ENCODE assay signal across 14 cellular contexts in genomic region chr13:46168818-46169217, GRCh38. TPM values are rescaled to one million over a fixed set of nuclear protein-coding genes. Genes with fewer than 3 reads are reported as not detected.
A peak's percentile ranks its signal among the peaks of the same experiment; 100 is the strongest.
DNase-seq lines count a peak whose midpoint lies in the region; ATAC-seq, FAIRE-seq and TF ChIP-seq lines count a peak whose summit lies in the region.
"Had no signal": no experiment of that assay in that cellular context is flagged by ENCODE, and none has a peak within 500 bp of the region (broad histone marks: within the 10 kb centered on the region; RNA-seq: fewer than 3 reads in every experiment).

No MANE protein-coding gene starts in this region.

- no peaks in the 10 kb centered on the region for H3K9me3 ChIP-seq in CD4-positive, alpha-beta memory T cell (ENCODE audit: control insufficient read depth in 1 of 2, low read length in 2 of 2)
- H3K9me3 ChIP-seq in T-helper 17 cell (ENCODE audit: control insufficient read depth, low read length, poor library complexity, severe bottlenecking) (no peaks in the 10 kb centered on the region), lower lobe of right lung (no peaks in the 10 kb centered on the region), SJCRH30 (replicated peaks) (no peaks in the 10 kb centered on the region)
- H3K9me3 ChIP-seq: HAP-1, thoracic aorta had no signal

- H3K36me3 Mint-ChIP-seq in CD4-positive, alpha-beta memory T cell: peaks cover 15 to 56% of the 10 kb centered on the region in 2 donors
- H3K36me3 Mint-ChIP-seq in T-helper 17 cell (ENCODE audit: low read depth) (peaks cover 6% of the 10 kb centered on the region), memory B cell (peaks cover 36% of the 10 kb centered on the region)

- H3K27me3 ChIP-seq in CD4-positive, alpha-beta memory T cell (ENCODE audit: insufficient read depth, low read length): no peaks in the 10 kb centered on the region
- H3K27me3 ChIP-seq in lower lobe of right lung (ENCODE audit: low read depth) (no peaks in the 10 kb centered on the region), SJCRH30 (no peaks in the 10 kb centered on the region)

- H3K4me3 ChIP-seq in CD4-positive, alpha-beta memory T cell (ENCODE audit: low read length in 2 of 2): peak overlapping the region; percentile 9 to 38
- H3K4me3 ChIP-seq in lower lobe of right lung: no peak overlapping the region
- no peak overlapping the region for H3K4me3 ChIP-seq in SJCRH30
- H3K4me3 ChIP-seq: HAP-1, thoracic aorta had no signal

- no peaks in the 10 kb centered on the region for H3K27me3 Mint-ChIP-seq in CD4-positive, alpha-beta memory T cell
- H3K27me3 Mint-ChIP-seq in T-helper 17 cell (no peaks in the 10 kb centered on the region), memory B cell (no peaks in the 10 kb centered on the region)

- TF ChIP-seq CTCF in lower lobe of right lung (IDR thresholded peaks at IDR 0.05): no peak

- peaks cover 99% of the 10 kb centered on the region for H3K4me1 ChIP-seq in CD4-positive, alpha-beta memory T cell (ENCODE audit: insufficient read depth, low read length)
- H3K4me1 ChIP-seq in lower lobe of right lung (peaks cover 82% of the 10 kb centered on the region), SJCRH30 (no peaks in the 10 kb centered on the region)
- H3K4me1 ChIP-seq: HAP-1 had no signal

- peaks cover 76 to 99% (median 89%) of the 10 kb centered on the region in 4 donors for H3K4me1 Mint-ChIP-seq in CD4-positive, alpha-beta memory T cell
- H3K4me1 Mint-ChIP-seq in T-helper 17 cell (peaks cover 85% of the 10 kb centered on the region), memory B cell (peaks cover 80% of the 10 kb centered on the region)

- peak overlapping the region; percentile 62 to 92 (median 84) for H3K4me3 Mint-ChIP-seq in CD4-positive, alpha-beta memory T cell
- H3K4me3 Mint-ChIP-seq in T-helper 17 cell (peak overlapping the region; percentile 92), memory B cell (peak overlapping the region; percentile 69)

- peaks cover 3% of the 10 kb centered on the region for H3K36me3 ChIP-seq in CD4-positive, alpha-beta memory T cell (ENCODE audit: insufficient read depth, low read length)
- no peaks in the 10 kb centered on the region for H3K36me3 ChIP-seq in lower lobe of right lung
- H3K36me3 ChIP-seq in SJCRH30: no peaks in the 10 kb centered on the region
- H3K36me3 ChIP-seq: HAP-1, thoracic aorta, WERI-Rb-1 had no signal

- CTCF ChIA-PET in CD4-positive, alpha-beta memory T cell (lab: Charles Lee; ENCODE audit: partially characterized antibody): interaction anchor here (1.0 to 10.8 kb wide), 10 partner anchors 7 to 153 kb away, joined by 3 to 188 read pairs (median 8); partner anchors contain the start of gene LCP1

- H3K27ac Mint-ChIP-seq in CD4-positive, alpha-beta memory T cell: peak overlapping the region; percentile 85 to 99 (median 95)
- H3K27ac Mint-ChIP-seq in T-helper 17 cell (peak overlapping the region; percentile 99), memory B cell (peak overlapping the region; percentile 86)

- ATAC-seq in T-helper 17 cell (no peak), memory B cell (ENCODE audit: low read depth) (no peak), lower lobe of right lung (no peak)

- DNase-seq in CD4-positive, alpha-beta memory T cell: no peak
- DNase-seq in GM19239 (ENCODE audit: insufficient read length, low spot score) (no peak), T-helper 17 cell (no peak), memory B cell (ENCODE audit: low spot score in 2 of 2) (no peak), NCI-H774 (lab: John Stamatoyannopoulos, UW) (no peak), AG08396 (ENCODE audit: low spot score) (no peak), lower lobe of right lung (no peak), SJCRH30 (no peak)
- DNase-seq: Calu3, NCI-H187 treated with DMSO at 0.1 percent for 48 hours, WERI-Rb-1 had no signal

- POLR2A ChIA-PET in CD4-positive, alpha-beta memory T cell (lab: Charles Lee; ENCODE audit: partially characterized antibody): interaction anchor here (0.8 to 16.8 kb wide), 8 partner anchors 9 to 145 kb away, joined by 3 to 288 read pairs (median 8); partner anchors contain the start of genes LCP1 and LRRC63

- H3K9me3 Mint-ChIP-seq in CD4-positive, alpha-beta memory T cell: no peaks in the 10 kb centered on the region
- H3K9me3 Mint-ChIP-seq in memory B cell: no peaks in the 10 kb centered on the region

- peak overlapping the region; percentile 74 for H3K27ac ChIP-seq in CD4-positive, alpha-beta memory T cell (ENCODE audit: low read depth, low read length)
- H3K27ac ChIP-seq in lower lobe of right lung (no peak overlapping the region), SJCRH30 (no peak overlapping the region)
- H3K27ac ChIP-seq: thoracic aorta, WERI-Rb-1 had no signal

- intact Hi-C loops in CD4-positive, alpha-beta memory T cell (cut with micrococcal nuclease): no loop called here
- intact Hi-C loops in lower lobe of right lung (cut with DNase I): no loop called here

- FAIRE-seq in GM19239 (lab: Jason Lieb, UNC): peak; percentile 87
- FAIRE-seq: islet of Langerhans had no signal

RNA-seq across cellular contexts. Expression of gene LCP1, which starts 13.2 kb away (rescaled TPM):
- total RNA-seq in CD4-positive, alpha-beta memory T cell: 100 to 1,000 TPM; 466 to 497 TPM
- polyA plus RNA-seq in CD4-positive, alpha-beta memory T cell: 1,000 to 10,000 TPM; 1,169 to 1,658 TPM
- total RNA-seq in T-helper 17 cell: 100 to 1,000 TPM; 485 to 528 TPM
- total RNA-seq in lower lobe of right lung: 371 TPM
- not detected in 2 replicates for total RNA-seq in SJCRH30 (2014; rRNA removed; shearing (Covaris generic))

RNA-seq across cellular contexts. Expression of gene LRRC63, which starts 42.9 kb away (rescaled TPM):
- total RNA-seq in CD4-positive, alpha-beta memory T cell: under 1 TPM; 0.49 to 0.75 TPM
- under 1 TPM; 0.41 to 0.57 TPM for polyA plus RNA-seq in CD4-positive, alpha-beta memory T cell
- under 1 TPM; 0.39 to 0.60 TPM for total RNA-seq in T-helper 17 cell
- total RNA-seq in lower lobe of right lung: 1.7 TPM
- total RNA-seq in SJCRH30 (2014; rRNA removed; shearing (Covaris generic)): 0.06 TPM in 1 of 2 replicates, not detected in the other

Comparison
In these comparisons a context has a peak if more than half of its experiments do, and no peak if none do; other contexts are left out.
1. H3K4me3 ChIP-seq: peak in CD4-positive, alpha-beta memory T cell (2 of 2); none in lower lobe of right lung (single experiment) and SJCRH30 (single experiment).
2. RNA of gene LCP1, which starts 13.2 kb away (total RNA-seq): 485 to 528 TPM in T-helper 17 cell, 466 to 497 TPM in CD4-positive, alpha-beta memory T cell and 371 TPM in lower lobe of right lung (single experiment); not detected in SJCRH30; every median in the first group is over 100 times any median in the second.
3. Peak in every context shown above with its lines, with median percentiles within 50 percentile points of each other: H3K27ac Mint-ChIP-seq and H3K4me3 Mint-ChIP-seq.